2 cellular contexts compared by ENCODE assay signal in the genomic region with DNA sequence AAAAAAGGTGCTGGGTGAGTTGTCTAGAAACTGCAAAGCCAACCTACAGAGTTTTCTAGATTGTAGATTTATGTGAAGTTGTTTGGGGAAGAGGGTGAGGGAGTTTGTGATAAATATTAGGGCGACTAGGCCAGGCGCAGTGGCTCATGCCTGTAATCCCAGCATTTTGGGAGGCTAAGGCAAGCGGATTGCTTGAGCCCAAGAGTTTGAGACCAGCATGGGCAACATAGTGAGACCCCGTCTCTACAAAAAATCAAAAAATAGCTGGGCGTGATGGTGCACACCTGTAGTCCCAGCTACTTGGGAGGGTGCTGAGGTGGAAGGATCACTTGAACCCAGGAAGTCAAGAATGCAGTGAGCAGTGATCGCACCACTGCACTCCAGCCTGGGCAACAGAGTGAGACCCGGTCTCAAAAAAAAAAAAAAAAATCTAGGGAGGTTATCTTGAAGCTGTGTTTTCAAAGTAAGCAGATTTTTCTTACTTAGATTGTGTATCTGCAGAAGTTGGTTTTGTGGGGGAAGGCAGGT.
TF ChIP-seq lines count a peak whose summit lies in the region.

No MANE protein-coding gene starts in this region.

TF ChIP-seq in A549, 52 proteins besides CTCF, POLR2A, EP300 and RAD21:
- no peak for TF ChIP-seq MAZ (IDR thresholded peaks at IDR 0.05; ENCODE audit: borderline replicate concordance, low read depth, low read length)
- no peak for TF ChIP-seq CBX8 (IDR thresholded peaks at IDR 0.05)
- no peak for TF ChIP-seq BCL3 (IDR thresholded peaks at IDR 0.05)
- TF ChIP-seq MAFK (IDR thresholded peaks at IDR 0.05; ENCODE audit: partially characterized antibody), result no peak
- no peak for TF ChIP-seq JUNB (IDR thresholded peaks at IDR 0.05)
- TF ChIP-seq JUN (IDR thresholded peaks at IDR 0.05), result no peak
- TF ChIP-seq, protein P1, sequence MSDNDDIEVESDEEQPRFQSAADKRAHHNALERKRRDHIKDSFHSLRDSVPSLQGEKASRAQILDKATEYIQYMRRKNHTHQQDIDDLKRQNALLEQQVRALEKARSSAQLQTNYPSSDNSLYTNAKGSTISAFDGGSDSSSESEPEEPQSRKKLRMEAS (IDR thresholded peaks at IDR 0.05), result no peak
- no peak for TF ChIP-seq HDAC2 (IDR thresholded peaks at IDR 0.05)

TF ChIP-seq in IMR-90, 13 proteins besides CTCF, POLR2A, EP300 and RAD21:
- TF ChIP-seq SMC3 (IDR thresholded peaks at IDR 0.05; ENCODE audit: low read depth, low read length) (no peak), NFE2L2 (IDR thresholded peaks at IDR 0.05; ENCODE audit: low read depth, low read length) (no peak), RFX5 (IDR thresholded peaks at IDR 0.05; ENCODE audit: low read depth, low read length) (no peak), USF2 (IDR thresholded peaks at IDR 0.05; ENCODE audit: low read depth, low read length) (no peak), MAFK (IDR thresholded peaks at IDR 0.05; ENCODE audit: low read depth, low read length) (no peak), BHLHE40 (IDR thresholded peaks at IDR 0.05; ENCODE audit: low read depth, low read length) (no peak), FOS (IDR thresholded peaks at IDR 0.05; ENCODE audit: low read depth, low read length) (no peak), CEBPB (IDR thresholded peaks at IDR 0.05; ENCODE audit: low read depth, low read length) (no peak), RCOR1 (IDR thresholded peaks at IDR 0.05; ENCODE audit: insufficient replicate concordance, low read length) (no peak), MAZ (IDR thresholded peaks at IDR 0.05; ENCODE audit: borderline replicate concordance, low read depth, low read length) (no peak), CHD1 (IDR thresholded peaks at IDR 0.05; ENCODE audit: low read depth, low read length) (no peak), MXI1 (IDR thresholded peaks at IDR 0.05; ENCODE audit: borderline replicate concordance, low read depth, low read length) (no peak)
- TF ChIP-seq, protein P2, sequence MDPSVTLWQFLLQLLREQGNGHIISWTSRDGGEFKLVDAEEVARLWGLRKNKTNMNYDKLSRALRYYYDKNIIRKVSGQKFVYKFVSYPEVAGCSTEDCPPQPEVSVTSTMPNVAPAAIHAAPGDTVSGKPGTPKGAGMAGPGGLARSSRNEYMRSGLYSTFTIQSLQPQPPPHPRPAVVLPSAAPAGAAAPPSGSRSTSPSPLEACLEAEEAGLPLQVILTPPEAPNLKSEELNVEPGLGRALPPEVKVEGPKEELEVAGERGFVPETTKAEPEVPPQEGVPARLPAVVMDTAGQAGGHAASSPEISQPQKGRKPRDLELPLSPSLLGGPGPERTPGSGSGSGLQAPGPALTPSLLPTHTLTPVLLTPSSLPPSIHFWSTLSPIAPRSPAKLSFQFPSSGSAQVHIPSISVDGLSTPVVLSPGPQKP (IDR thresholded peaks at IDR 0.05; ENCODE audit: borderline replicate concordance, low read depth, low read length), result no peak
